ENCODE assay signal across 8 cellular contexts in the genomic region with DNA sequence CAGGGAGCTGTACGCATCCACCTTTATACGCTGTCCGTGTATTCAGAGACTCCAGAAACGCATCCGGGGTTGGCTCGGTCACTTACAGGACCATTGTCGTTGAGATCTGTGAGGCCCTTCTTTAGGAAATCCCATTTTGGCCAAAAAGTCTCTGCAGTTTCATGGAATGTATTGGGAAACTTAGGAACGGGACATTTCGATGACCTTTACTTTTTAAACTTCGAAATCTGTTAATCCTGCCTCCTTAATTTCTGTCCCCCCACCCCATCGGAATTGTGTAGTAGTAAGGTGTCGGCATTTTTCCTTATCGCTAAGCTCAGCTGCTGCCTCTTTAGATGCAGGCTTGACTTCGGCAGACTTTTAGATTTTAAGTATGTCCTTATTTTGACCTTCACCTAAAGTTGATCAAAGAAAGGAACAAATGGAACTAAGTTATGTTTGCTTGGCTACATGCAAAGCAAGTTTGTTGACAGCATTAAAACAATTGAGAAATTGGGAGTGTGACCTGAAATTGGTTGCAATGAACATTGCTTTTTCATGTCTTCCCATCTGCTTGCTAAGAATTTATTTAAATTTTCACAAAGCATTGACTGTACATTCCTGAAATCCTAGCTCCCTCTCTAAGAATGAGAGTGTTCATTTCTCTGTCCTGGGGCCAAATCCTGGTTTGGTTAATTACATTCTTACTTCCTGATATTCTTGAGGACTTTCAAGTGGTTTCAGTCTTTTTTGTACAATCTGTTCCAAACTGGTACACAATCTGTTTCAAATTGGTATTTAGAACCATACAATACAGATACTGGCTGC. TPM values are rescaled to one million over a fixed set of nuclear protein-coding genes. Genes with fewer than 3 reads are reported as not detected.
DNase-seq lines count a peak whose midpoint lies in the region; ATAC-seq, FAIRE-seq and TF ChIP-seq lines count a peak whose summit lies in the region.

No MANE protein-coding gene starts in this region.

- H3K27ac ChIP-seq in SK-N-MC: peak overlapping the region; percentile 26; the same call in 1 of the 2 replicates
- peak overlapping the region; percentile 86 for H3K27ac ChIP-seq in psoas muscle

- H3K4me3 ChIP-seq in SK-N-MC (peak overlapping the region; percentile 90), psoas muscle (peak overlapping the region; percentile 80)

- intact Hi-C loops in psoas muscle (cut with DNase I): loop anchor here in 1 of 2 donors (2.0 kb wide), 1 partner anchor 47 kb away; no protein-coding TSS in a partner anchor

- no peaks in the 10 kb centered on the region for H3K27me3 ChIP-seq in psoas muscle (ENCODE audit: insufficient read depth in 3 of 3, low read length in 2 of 3)

- 13 to 18% (median 17%) methylated on average over 14 of the region's 14 CpGs for WGBS in psoas muscle, 3 donors

- H3K36me3 ChIP-seq in SK-N-MC (ENCODE audit: insufficient read depth, low read length) (no peaks in the 10 kb centered on the region), psoas muscle (ENCODE audit: insufficient read depth in 1 of 2, low read depth in 1 of 2) (no peaks in the 10 kb centered on the region)

- FAIRE-seq in GM19239 (lab: Jason Lieb, UNC): peak; percentile 55

- TF ChIP-seq CTCF in psoas muscle (IDR thresholded peaks at IDR 0.05): no peak

- DNase-seq in GM19239 (ENCODE audit: insufficient read length, low spot score) (no peak), SK-N-MC (ENCODE audit: low read depth, low spot score) (peak; percentile 79), fibroblast of gingiva (ENCODE audit: low read depth) (peak; percentile 55), psoas muscle (no peak), NCI-H2107 treated with DMSO at 0.1 percent for 48 hours (lab: John Stamatoyannopoulos, UW; ENCODE audit: unreplicated experiment) (no peak), NCI-H1694 treated with DMSO at 0.1 percent for 48 hours (lab: John Stamatoyannopoulos, UW) (no peak), globus pallidus (ENCODE audit: low spot score) (no peak)
- no peak for DNase-seq in central memory CD4-positive, alpha-beta T cell

- H3K9ac ChIP-seq in SK-N-MC (ENCODE audit: insufficient read length): peak overlapping the region; percentile 46

- H3K9me3 ChIP-seq in SK-N-MC (ENCODE audit: low read depth, low read length) (no peaks in the 10 kb centered on the region), psoas muscle (no peaks in the 10 kb centered on the region)

- ATAC-seq in psoas muscle: no peak

- peaks cover 7% of the 10 kb centered on the region for H3K4me1 ChIP-seq in psoas muscle

RNA-seq across cellular contexts. Expression of a gene that starts 0.9 kb away (rescaled TPM):
- total RNA-seq in psoas muscle: 10 to 100 TPM; 21.9 to 47.6 (median 38.0) TPM
- polyA plus RNA-seq in psoas muscle: 10 to 100 TPM in 1 of 3 donors, 1 to 10 TPM in 2; 4.3 to 19.4 (median 8.3) TPM

Comparison
In these comparisons a context has a peak if more than half of its experiments do, and no peak if none do; other contexts are left out.
1. DNase-seq: peak in SK-N-MC (single experiment) and fibroblast of gingiva (single experiment); none in GM19239 (single experiment), psoas muscle (0 of 2), NCI-H2107 treated with DMSO at 0.1 percent for 48 hours (single experiment), NCI-H1694 treated with DMSO at 0.1 percent for 48 hours (single experiment), globus pallidus (single experiment) and central memory CD4-positive, alpha-beta T cell (single experiment).